In genomic region chr4:168480991-168481588, GRCh38 we compare ENCODE assay signal across 8 cellular contexts. TPM values are rescaled to one million over a fixed set of nuclear protein-coding genes. Genes with fewer than 3 reads are reported as not detected.
DNase-seq lines count a peak whose midpoint lies in the region; ATAC-seq, FAIRE-seq and TF ChIP-seq lines count a peak whose summit lies in the region.

No MANE protein-coding gene starts in this region.

- CTCF ChIA-PET in CD4-positive, alpha-beta T cell (lab: Charles Lee), result interaction anchor here (1.7 kb wide), 1 partner anchor 31 kb away, joined by 5 read pairs; no protein-coding TSS in a partner anchor
- CTCF ChIA-PET in K562 (lab: Yijun Ruan, JAX; ENCODE audit: low intra/inter-chr PET ratio), result no interaction called here

- FAIRE-seq in K562 (lab: Jason Lieb, UNC), result peak; percentile 77

- H3K27me3 ChIP-seq in CD4-positive, alpha-beta T cell (ENCODE audit: control insufficient read depth, insufficient read depth, low read length), result no peaks in the 10 kb centered on the region
- H3K27me3 ChIP-seq in K562 (ENCODE audit: control insufficient read depth in 2 of 2, insufficient read depth in 2 of 2, low read length in 2 of 2), result no peaks in the 10 kb centered on the region
- H3K27me3 ChIP-seq in iPS-18a (ENCODE audit: control insufficient read depth, insufficient read depth, low read length), result peaks cover 16% of the 10 kb centered on the region

- no peaks in the 10 kb centered on the region for H3K27me3 Mint-ChIP-seq in CD4-positive, alpha-beta T cell

- H4K20me1 ChIP-seq in K562 (replicated peaks; ENCODE audit: control insufficient read depth, insufficient read depth, low read length), result no peaks in the 10 kb centered on the region

- peak overlapping the region; percentile 97 for H3K27ac Mint-ChIP-seq in CD4-positive, alpha-beta T cell

- H3K4me2 ChIP-seq in K562 (ENCODE audit: insufficient read depth, low read length), result peak overlapping the region; percentile 73

- H3K9ac ChIP-seq in K562 (ENCODE audit: insufficient read depth in 1 of 2, low read depth in 2 of 2, low read length in 2 of 2), result peak overlapping the region in 1 of 2 experiments; percentile 57; a peak in 2 of 4 replicates
- peak overlapping the region; percentile 64 for H3K9ac ChIP-seq in iPS-18a (ENCODE audit: low read length)

- peak; percentile 68 for ATAC-seq in CD4-positive, alpha-beta T cell (ENCODE audit: poor library complexity)
- peak; percentile 48 for ATAC-seq in GM19452 (IDR thresholded peaks at IDR 0.05; ENCODE audit: unreplicated experiment)
- ATAC-seq in K562, result peak; percentile 74

- no peak for TF ChIP-seq RAD21 in K562 (CRISPR knock-in tag; conservative IDR thresholded peaks at IDR 0.05 in 1 of 2, IDR thresholded peaks at IDR 0.05 in 1 of 2)

- peaks cover 77% of the 10 kb centered on the region for H3K4me1 Mint-ChIP-seq in CD4-positive, alpha-beta T cell (ENCODE audit: low read depth)

- POLR2A ChIA-PET in CD4-positive, alpha-beta T cell (lab: Charles Lee), result interaction anchor here (0.6 to 3.0 kb wide), 10 partner anchors 9 to 1132 kb away, joined by 3 to 43 read pairs (median 4); partner anchors contain the start of genes CBR4 and DDX60
- POLR2A ChIA-PET in K562 (lab: Yijun Ruan, JAX), result no interaction called here

- H3K4me1 ChIP-seq in K562 (replicated peaks in 1 of 2; ENCODE audit: control insufficient read depth in 2 of 2, insufficient read depth in 2 of 2, low read length in 2 of 2) (peaks cover 4 to 7% of the 10 kb centered on the region in 2 experiments; a peak in 1 of 5 replicates), iPS-18a (ENCODE audit: control insufficient read depth, low read depth, low read length) (no peaks in the 10 kb centered on the region)

- no peaks in the 10 kb centered on the region for H3K9me1 ChIP-seq in K562 (ENCODE audit: control insufficient read depth, insufficient read depth, low read length)

- intact Hi-C loops in CD4-positive, alpha-beta T cell (cut with DNase I, micrococcal nuclease), result loop anchor here (1.0 to 10.0 kb wide), 6 partner anchors 29 to 1546 kb away; partner anchors contain the start of genes MFAP3L (in 2 of the 2), CBR4 (in 1 of the 2), DDX60 (in 1 of the 2) and HPF1 (in 1 of the 2)
- intact Hi-C loops in K562 (cut with micrococcal nuclease), result no loop called here

- no TSS peak for BruUV-seq in K562 (replicated peaks; lab: Mats Ljungman, UMichigan)

- no peak for TF ChIP-seq CTCF in CD4-positive, alpha-beta T cell (IDR thresholded peaks at IDR 0.05)
- TF ChIP-seq CTCF in K562 (IDR thresholded peaks at IDR 0.05 in 2 of 3, conservative IDR thresholded peaks at IDR 0.05 in 1 of 3; ENCODE audit: insufficient read depth in 2 of 3, low read depth in 1 of 3, low read length in 3 of 3), result no peak

- no peak for TF ChIP-seq POLR2A in K562 (conservative IDR thresholded peaks at IDR 0.05)

- 0% methylated on average over 7 of the region's 7 CpGs for WGBS in K562 (ENCODE audit: insufficient coverage, low coverage, missing lambda C conversion rate)

- in situ Hi-C loops in K562 (cut with MboI), result no loop called here

- no peaks in the 10 kb centered on the region for H3K79me2 ChIP-seq in K562 (ENCODE audit: control insufficient read depth, insufficient read depth, low read length)

- H3K4me3 Mint-ChIP-seq in CD4-positive, alpha-beta T cell, result peak overlapping the region; percentile 99

- no peaks in the 10 kb centered on the region for H3K9me3 ChIP-seq in CD4-positive, alpha-beta T cell (ENCODE audit: control insufficient read depth, low read length)
- 0 out of 2 replicates have a peak, but pooled peaks cover 2% of the 10 kb centered on the region for H3K9me3 ChIP-seq in K562 (replicated peaks; ENCODE audit: control insufficient read depth, insufficient read depth, low read depth, low read length)
- no peaks in the 10 kb centered on the region for H3K9me3 ChIP-seq in iPS-18a (ENCODE audit: control insufficient read depth, low read depth, low read length)

- H3K9me3 Mint-ChIP-seq in CD4-positive, alpha-beta T cell, result no peaks in the 10 kb centered on the region

- peak overlapping the region; percentile 57 for H3K4me3 ChIP-seq in K562
- H3K4me3 ChIP-seq in iPS-18a (ENCODE audit: low read length), result peak overlapping the region; percentile 72

- H3K36me3 ChIP-seq in K562 (ENCODE audit: control insufficient read depth, insufficient read depth, low read length), result no peaks in the 10 kb centered on the region
- no peaks in the 10 kb centered on the region for H3K36me3 ChIP-seq in iPS-18a (ENCODE audit: control insufficient read depth, low read depth, low read length)

- peaks cover 27% of the 10 kb centered on the region for H3K36me3 Mint-ChIP-seq in CD4-positive, alpha-beta T cell (ENCODE audit: low read depth)

- H2AFZ ChIP-seq in K562 (ENCODE audit: low read depth, low read length), result peak overlapping the region; percentile 94

- peak; percentile 12 to 51 (median 23) for DNase-seq in CD4-positive, alpha-beta T cell
- DNase-seq in HT1080 (ENCODE audit: low read depth) (peak; percentile 87), SKM-1 treated with dmso at 0.1 percent for 144 hours (lab: John Stamatoyannopoulos, UW; ENCODE audit: unreplicated experiment) (peak; percentile 88), K562 (ENCODE audit: extremely low read depth in 1 of 4, low spot score in 3 of 4) (peak; percentile 9 to 44 (median 28)), smooth muscle cell of the brain vasculature (ENCODE audit: low read depth, low spot score) (peak; percentile 36), NCI-H2171 (lab: John Stamatoyannopoulos, UW) (no peak)

- TF ChIP-seq EP300 in K562 (IDR thresholded peaks at IDR 0.05; ENCODE audit: low read length), result peak; percentile 20; the same call in 1 of the 2 replicates

- H3K27ac ChIP-seq in CD4-positive, alpha-beta T cell (ENCODE audit: low read depth, low read length), result peak overlapping the region; percentile 78
- H3K27ac ChIP-seq in K562 (ENCODE audit: extremely low read depth, low read depth, low read length) (peak overlapping the region; percentile 62), iPS-18a (ENCODE audit: low read length) (no peak overlapping the region)

TF ChIP-seq in K562, 482 proteins besides CTCF, POLR2A, EP300 and RAD21 (continues in another document):
- TF ChIP-seq CEBPB (tag; IDR thresholded peaks at IDR 0.05) (peak; percentile 77), ETV1 (tag; conservative IDR thresholded peaks at IDR 0.05; ENCODE audit: low read depth) (peak; percentile 50)

RNA-seq across cellular contexts. Expression of gene DDX60L, which starts 0.8 kb away (rescaled TPM):
- 10 to 100 TPM; 29.3 to 29.6 TPM for total RNA-seq in CD4-positive, alpha-beta T cell
- total RNA-seq in HT1080 (2014; rRNA removed; shearing (Covaris generic)), result 5.3 and 6.2 TPM in 2 replicates
- polyA plus RNA-seq in HT1080 (2015; cell fraction: cytosol; rRNA removed), result 5.7 and 7.2 TPM in 2 replicates
- polyA plus RNA-seq in HT1080 (2015; cell fraction: nucleus; rRNA removed), result 18.0 and 18.8 TPM in 2 replicates
- total RNA-seq in K562 (2011; cell fraction: chromatin; rRNA removed; ENCODE audit: low replicate concordance), result 1.5 and 3.8 TPM in 2 replicates
- 0.50 and 1.1 TPM in 2 replicates for total RNA-seq in K562 (2011; cell fraction: nucleolus; rRNA removed)
- total RNA-seq in K562 (2011; cell fraction: nucleoplasm; rRNA removed), result 1.9 and 2.1 TPM in 2 replicates
- total RNA-seq in K562 (2014; rRNA removed), result 1.2 and 2.0 TPM in 2 replicates
- 2.9 and 3.9 TPM in 2 replicates for total RNA-seq in K562 (2014; rRNA removed; fragmentation: Illumina TruSeq; extraction: Trizol)
- total RNA-seq in K562 (2015; rRNA removed; fragmentation: Illumina TruSeq; extraction: Trizol), result 2.8 and 3.3 TPM in 2 replicates
- 2.3 and 2.6 TPM in 2 replicates for total RNA-seq in K562 (2021)
- 0.24 and 0.40 TPM in 2 replicates for polyA plus RNA-seq in K562 (2011; rRNA removed)
- polyA plus RNA-seq in K562 (2011; cell fraction: cytosol; rRNA removed), result 0.09 and 0.22 TPM in 2 replicates
- polyA plus RNA-seq in K562 (2011; cell fraction: nucleus; rRNA removed), result 0.23 and 0.29 TPM in 2 replicates
- polyA plus RNA-seq in K562 (2012), result 2.3 and 7.1 TPM in 2 replicates
- polyA plus RNA-seq in K562 (2014; fragmentation: Illumina TruSeq; extraction: Trizol), result 2.9 and 3.0 TPM in 2 replicates
- 1 to 10 TPM; 1.3 to 2.5 TPM for polyA plus RNA-seq in K562 (2014; fragmentation: Nextera tagmentation; extraction: Ambion mirVana)
- polyA plus RNA-seq in K562 (2014; rRNA removed), result 1.8 and 3.0 TPM in 2 replicates
- 0.24 and 0.35 TPM in 2 replicates for polyA minus RNA-seq in K562 (2011; rRNA and poly(A)+ RNA removed)
- not detected in 2 replicates for polyA minus RNA-seq in K562 (2011; cell fraction: cytosol; rRNA and poly(A)+ RNA removed)
- 0.11 and 0.40 TPM in 2 replicates for polyA minus RNA-seq in K562 (2011; cell fraction: nucleus; rRNA and poly(A)+ RNA removed)

RNA-seq across cellular contexts. Expression of gene PALLD, which starts 15.8 kb away (rescaled TPM):
- under 1 TPM; 0.49 to 0.78 TPM for total RNA-seq in CD4-positive, alpha-beta T cell
- total RNA-seq in HT1080 (2014; rRNA removed; shearing (Covaris generic)), result 44.1 and 47.8 TPM in 2 replicates
- polyA plus RNA-seq in HT1080 (2015; cell fraction: cytosol; rRNA removed), result 37.6 and 51.8 TPM in 2 replicates
- polyA plus RNA-seq in HT1080 (2015; cell fraction: nucleus; rRNA removed), result 30.5 and 35.9 TPM in 2 replicates
- not detected in 2 replicates for total RNA-seq in K562 (2011; cell fraction: chromatin; rRNA removed; ENCODE audit: low replicate concordance)
- not detected in 2 replicates for total RNA-seq in K562 (2011; cell fraction: nucleolus; rRNA removed)
- not detected in 2 replicates for total RNA-seq in K562 (2011; cell fraction: nucleoplasm; rRNA removed)
- 0.09 TPM in 1 of 2 replicates, not detected in the other for total RNA-seq in K562 (2014; rRNA removed)
- total RNA-seq in K562 (2014; rRNA removed; fragmentation: Illumina TruSeq; extraction: Trizol), result not detected in 2 replicates
- total RNA-seq in K562 (2015; rRNA removed; fragmentation: Illumina TruSeq; extraction: Trizol), result not detected in 2 replicates
- 0.35 and 0.89 TPM in 2 replicates for total RNA-seq in K562 (2021)
- polyA plus RNA-seq in K562 (2011; rRNA removed), result 0.03 TPM in 1 of 2 replicates, not detected in the other
- 0.03 TPM in 1 of 2 replicates, not detected in the other for polyA plus RNA-seq in K562 (2011; cell fraction: cytosol; rRNA removed)
- polyA plus RNA-seq in K562 (2011; cell fraction: nucleus; rRNA removed), result 0.31 TPM in 1 of 2 replicates, not detected in the other
- polyA plus RNA-seq in K562 (2012), result 0.12 and 0.33 TPM in 2 replicates
- polyA plus RNA-seq in K562 (2014; fragmentation: Illumina TruSeq; extraction: Trizol), result not detected in 2 replicates
- under 1 TPM; 0.01 to 0.18 TPM for polyA plus RNA-seq in K562 (2014; fragmentation: Nextera tagmentation; extraction: Ambion mirVana)
- polyA plus RNA-seq in K562 (2014; rRNA removed), result 0.01 TPM in 1 of 2 replicates, not detected in the other
- 0.11 TPM in 1 of 2 replicates, not detected in the other for polyA minus RNA-seq in K562 (2011; rRNA and poly(A)+ RNA removed)
- polyA minus RNA-seq in K562 (2011; cell fraction: cytosol; rRNA and poly(A)+ RNA removed), result 0.73 TPM in 1 of 2 replicates, not detected in the other
- polyA minus RNA-seq in K562 (2011; cell fraction: nucleus; rRNA and poly(A)+ RNA removed), result 0.27 TPM in 1 of 2 replicates, not detected in the other

Comparison
In these comparisons a context has a peak if more than half of its experiments do, and no peak if none do; other contexts are left out.
1. RNA of gene PALLD, which starts 15.8 kb away (total RNA-seq): 44.1 to 47.8 TPM in HT1080; 0.49 to 0.78 TPM in CD4-positive, alpha-beta T cell and 0.09 to 0.89 TPM in K562; every median in the first group is over 10 times any median in the second.
2. Peak in every context shown above with its lines, with median percentiles within 50 percentile points of each other: ATAC-seq.